32 cellular contexts compared by ENCODE assay signal in genomic region chr5:14114615-14115251, GRCh38. TPM values are rescaled to one million over a fixed set of nuclear protein-coding genes. Genes with fewer than 3 reads are reported as not detected.
DNase-seq lines count a peak whose midpoint lies in the region; ATAC-seq and TF ChIP-seq lines count a peak whose summit lies in the region.
"Had no signal": no experiment of that assay in that cellular context is flagged by ENCODE, and none has a peak within 500 bp of the region (broad histone marks: within the 10 kb centered on the region; RNA-seq: fewer than 3 reads in every experiment).

No MANE protein-coding gene starts in this region.

- POLR2A ChIA-PET in HEK293 (lab: Yijun Ruan, JAX) (interaction anchor here (1.0 kb wide), 1 partner anchor 145 kb away, joined by 3 read pairs; no protein-coding TSS in a partner anchor), SK-N-SH (lab: Yijun Ruan, JAX) (no interaction called here)

- H3K4me2 ChIP-seq in SK-N-SH, result no peak overlapping the region

- no peaks in the 10 kb centered on the region for H3K9me2 ChIP-seq in SK-N-SH

- H3K27me3 ChIP-seq in SK-N-SH (ENCODE audit: insufficient read depth) (no peaks in the 10 kb centered on the region), foreskin keratinocyte (no peaks in the 10 kb centered on the region)
- H3K27me3 ChIP-seq: BE2C, sigmoid colon, SJSA1, stomach had no signal

- peak; percentile 9 for ATAC-seq in foreskin keratinocyte
- ATAC-seq: HepG2; naive thymus-derived CD8-positive, alpha-beta T cell; psoas muscle; T-cell had no signal

- TF ChIP-seq CTCF in HEK293 (tag by site-specific recombination; IDR thresholded peaks at IDR 0.05) (no peak), SK-N-SH (IDR thresholded peaks at IDR 0.05) (no peak), foreskin keratinocyte (conservative IDR thresholded peaks at IDR 0.05) (no peak), CD14-positive monocyte (IDR thresholded peaks at IDR 0.05) (no peak), chondrocyte (IDR thresholded peaks at IDR 0.05) (no peak)

- no peak overlapping the region for H3K9ac ChIP-seq in SK-N-SH

- intact Hi-C loops in CD14-positive monocyte (cut with micrococcal nuclease), result no loop called here

- H3K9me3 ChIP-seq in HEK293 (ENCODE audit: control insufficient read depth, insufficient read depth, low read depth, low read length) (no peaks in the 10 kb centered on the region), SK-N-SH (no peaks in the 10 kb centered on the region)
- H3K9me3 ChIP-seq: BE2C, psoas muscle, sigmoid colon, SJSA1, stomach had no signal

- no peak for TF ChIP-seq EP300 in SK-N-SH (IDR thresholded peaks at IDR 0.05; ENCODE audit: borderline replicate concordance in 1 of 2, low read depth in 1 of 2, low read length in 1 of 2)

- H3K9me3 Mint-ChIP-seq in CD14-positive monocyte, result no peaks in the 10 kb centered on the region
- H3K9me3 Mint-ChIP-seq in chondrocyte (ENCODE audit: low read depth), result no peaks in the 10 kb centered on the region
- H3K9me3 Mint-ChIP-seq: activated CD4-positive, alpha-beta T cell treated with anti-CD3 and anti-CD28 coated beads, Interleukin-2, amount 10 ng/mL, durations not matched to agents 24 days and 14 days; naive thymus-derived CD8-positive, alpha-beta T cell; T-cell; WTC11 had no signal

- no peak overlapping the region for H3K4me3 ChIP-seq in HEK293 (ENCODE audit: low read depth, low read length)
- no peak overlapping the region for H3K4me3 ChIP-seq in SK-N-SH (ENCODE audit: low read depth in 2 of 2, low read length in 1 of 2)
- H3K4me3 ChIP-seq: psoas muscle, sigmoid colon, SJSA1, stomach had no signal

- H3K4me1 ChIP-seq in HEK293 (ENCODE audit: control insufficient read depth, insufficient read depth, low read length) (no peaks in the 10 kb centered on the region; the same call in 1 of the 2 replicates), SK-N-SH (ENCODE audit: control insufficient read depth in 1 of 2, insufficient read depth in 2 of 2, low read depth in 1 of 2, low read length in 1 of 2) (peaks cover 0 to 3% of the 10 kb centered on the region in 2 experiments; a peak in 1 of 4 replicates), foreskin keratinocyte (peaks cover 9% of the 10 kb centered on the region)
- H3K4me1 ChIP-seq: BE2C, psoas muscle, sigmoid colon had no signal

- CTCF ChIA-PET in HEK293 (lab: Yijun Ruan, JAX), result interaction anchor here (1.5 kb wide), 1 partner anchor 18 kb away, joined by 4 read pairs; no protein-coding TSS in a partner anchor
- CTCF ChIA-PET in SK-N-SH (lab: Yijun Ruan, JAX), result no interaction called here

- DNase-seq in EL (peak; percentile 75), SK-N-SH (no peak), foreskin keratinocyte (peak in 1 of 2 donors; percentile 45), CD14-positive monocyte (ENCODE audit: low spot score) (no peak), NCI-H345 (lab: John Stamatoyannopoulos, UW) (no peak), chondrocyte (ENCODE audit: low spot score) (no peak), cerebellar nuclear complex (lab: John Stamatoyannopoulos, UW) (no peak)
- DNase-seq: ACHN; activated CD4-positive, alpha-beta T cell treated with anti-CD3 and anti-CD28 coated beads, Interleukin-2, amount 10 ng/mL, durations not matched to agents 24 days and 14 days; activated CD8-positive, alpha-beta memory T cell treated with anti-CD3 and anti-CD28 coated beads for 24 hours; activated T-cell treated with anti-CD3 and anti-CD28 coated beads for 4 hours; amygdala; BE2C; DMS153; islet precursor cell; Karpas-422; MV-4-11; naive thymus-derived CD8-positive, alpha-beta T cell; NCI-H1436 treated with DMSO at 0.1 percent for 48 hours; NCI-H510A; psoas muscle; sigmoid colon; stimulated activated CD4-positive, alpha-beta T cell treated with anti-CD3 and anti-CD28 coated beads, Interleukin-12 subunit alpha, Interleukin-12 subunit beta, amount 100 ng/mL, for 4 hours; stimulated activated CD4-positive, alpha-beta T cell treated with anti-CD3 and anti-CD28 coated beads, Interleukin-4, amount 100 ng/mL, for 1 hour; stomach; T-cell had no signal

- H2AFZ ChIP-seq in SK-N-SH (ENCODE audit: low read depth), result 0 out of 2 replicates have a peak overlapping the region, but pooled peaks have one; percentile 9

- H3K27ac Mint-ChIP-seq in CD14-positive monocyte (no peak overlapping the region), chondrocyte (ENCODE audit: unreplicated experiment) (no peak overlapping the region)
- H3K27ac Mint-ChIP-seq: activated CD4-positive, alpha-beta T cell treated with anti-CD3 and anti-CD28 coated beads, Interleukin-2, amount 10 ng/mL, durations not matched to agents 24 days and 14 days; activated naive CD4-positive, alpha-beta T cell treated with anti-CD3 and anti-CD28 coated beads, Interleukin-2, amount 50 U/mL, for 24 hours; naive thymus-derived CD8-positive, alpha-beta T cell; T-cell; WTC11 had no signal

- peaks cover 0 to 9% (median 0%) of the 10 kb centered on the region in 3 donors for H3K27me3 Mint-ChIP-seq in CD14-positive monocyte (ENCODE audit: low read depth in 3 of 3)
- no peaks in the 10 kb centered on the region for H3K27me3 Mint-ChIP-seq in chondrocyte (ENCODE audit: low read depth)
- H3K27me3 Mint-ChIP-seq: activated CD4-positive, alpha-beta T cell treated with anti-CD3 and anti-CD28 coated beads, Interleukin-2, amount 10 ng/mL, durations not matched to agents 24 days and 14 days had no signal

- H3K4me1 Mint-ChIP-seq in CD14-positive monocyte (no peaks in the 10 kb centered on the region), chondrocyte (ENCODE audit: low read depth) (peaks cover 21% of the 10 kb centered on the region)
- H3K4me1 Mint-ChIP-seq: activated CD4-positive, alpha-beta T cell treated with anti-CD3 and anti-CD28 coated beads, Interleukin-2, amount 10 ng/mL, durations not matched to agents 24 days and 14 days; activated naive CD4-positive, alpha-beta T cell treated with anti-CD3 and anti-CD28 coated beads, Interleukin-2, amount 50 U/mL, for 24 hours; naive thymus-derived CD8-positive, alpha-beta T cell; T-cell had no signal

- H3K79me2 ChIP-seq in SK-N-SH (ENCODE audit: insufficient read depth), result no peaks in the 10 kb centered on the region

- no peak overlapping the region for H3K27ac ChIP-seq in HEK293 (ENCODE audit: extremely low read depth, low read depth, low read length)
- peak overlapping the region in 1 of 2 experiments; percentile 17; a peak in 1 of 4 replicates for H3K27ac ChIP-seq in SK-N-SH (ENCODE audit: low read depth in 2 of 2, low read length in 1 of 2)
- H3K27ac ChIP-seq in foreskin keratinocyte, result no peak overlapping the region
- H3K27ac ChIP-seq: psoas muscle, RWPE1, sigmoid colon, SJSA1, stomach had no signal

- no peak for TF ChIP-seq RAD21 in SK-N-SH (IDR thresholded peaks at IDR 0.05; ENCODE audit: low read length)

- 73% methylated on average over 4 of the region's 4 CpGs for WGBS in SK-N-SH (ENCODE audit: low lambda C conversion rate)

- H3F3A ChIP-seq in SK-N-SH (replicated peaks; ENCODE audit: insufficient read depth), result peaks cover 9% of the 10 kb centered on the region

- H3K4me3 Mint-ChIP-seq in CD14-positive monocyte (no peak overlapping the region), chondrocyte (ENCODE audit: unreplicated experiment) (no peak overlapping the region)
- H3K4me3 Mint-ChIP-seq: activated CD4-positive, alpha-beta T cell treated with anti-CD3 and anti-CD28 coated beads, Interleukin-2, amount 10 ng/mL, durations not matched to agents 24 days and 14 days; activated naive CD4-positive, alpha-beta T cell treated with anti-CD3 and anti-CD28 coated beads, Interleukin-2, amount 50 U/mL, for 24 hours; naive thymus-derived CD8-positive, alpha-beta T cell; T-cell; WTC11 had no signal

- H3K36me3 ChIP-seq in HEK293 (ENCODE audit: control insufficient read depth in 2 of 2, insufficient read depth in 1 of 2, low read length in 2 of 2), result no peaks in the 10 kb centered on the region
- H3K36me3 ChIP-seq in SK-N-SH (replicated peaks in 1 of 2; ENCODE audit: control insufficient read depth in 1 of 2, insufficient read depth in 2 of 2, low read length in 1 of 2), result no peaks in the 10 kb centered on the region
- H3K36me3 ChIP-seq: BE2C, sigmoid colon, SJSA1, stomach had no signal

- no peaks in the 10 kb centered on the region for H4K20me1 ChIP-seq in SK-N-SH (ENCODE audit: insufficient read depth)

- H3K36me3 Mint-ChIP-seq in CD14-positive monocyte, result no peaks in the 10 kb centered on the region
- no peaks in the 10 kb centered on the region for H3K36me3 Mint-ChIP-seq in chondrocyte (ENCODE audit: low read depth)
- H3K36me3 Mint-ChIP-seq: activated naive CD4-positive, alpha-beta T cell treated with anti-CD3 and anti-CD28 coated beads, Interleukin-2, amount 50 U/mL, for 24 hours; naive thymus-derived CD8-positive, alpha-beta T cell; T-cell; WTC11 had no signal

TF ChIP-seq in HEK293, 187 proteins besides CTCF, POLR2A, EP300 and RAD21 (continues in another document):
- no peak for TF ChIP-seq ZNF366 (tag by site-specific recombination; conservative IDR thresholded peaks at IDR 0.05)
- no peak for TF ChIP-seq ZBTB8A (tag by site-specific recombination; IDR thresholded peaks at IDR 0.05)
- TF ChIP-seq ZBTB1 (tag by site-specific recombination; IDR thresholded peaks at IDR 0.05), result no peak

TF ChIP-seq in SK-N-SH, 30 proteins besides CTCF, POLR2A, EP300 and RAD21:
- TF ChIP-seq TAF1 (IDR thresholded peaks at IDR 0.05; ENCODE audit: borderline replicate concordance, low read depth, low read length) (no peak), POLR2AphosphoS5 (IDR thresholded peaks at IDR 0.05; ENCODE audit: low read depth, low read length) (no peak), RXRA (IDR thresholded peaks at IDR 0.05; ENCODE audit: borderline replicate concordance, low read depth) (no peak), MAX (IDR thresholded peaks at IDR 0.05; ENCODE audit: low read depth) (no peak), TCF12 (IDR thresholded peaks at IDR 0.05) (no peak), GATA2 (CRISPR knock-in tag; IDR thresholded peaks at IDR 0.05) (no peak), ELF1 (IDR thresholded peaks at IDR 0.05) (no peak), SIN3A (IDR thresholded peaks at IDR 0.05; ENCODE audit: borderline replicate concordance, low read depth, low read length) (no peak), NFIC (IDR thresholded peaks at IDR 0.05; ENCODE audit: borderline replicate concordance) (no peak)

RNA-seq across cellular contexts. Expression of gene TRIO, which starts 28.4 kb away (rescaled TPM):
- 225 and 229 TPM in 2 replicates for polyA plus RNA-seq in SK-N-SH (2012; rRNA removed)
- 101 and 117 TPM in 2 replicates for polyA plus RNA-seq in SK-N-SH (2012; cell fraction: cytosol; rRNA removed)
- polyA plus RNA-seq in SK-N-SH (2012; cell fraction: nucleus; rRNA removed), result 1,118 and 1,202 TPM in 2 replicates
- 73.7 and 95.9 TPM in 2 replicates for total RNA-seq in foreskin keratinocyte
- polyA plus RNA-seq in foreskin keratinocyte, result 18.1 and 18.4 TPM in 2 replicates
- polyA plus RNA-seq in CD14-positive monocyte, result 1 to 10 TPM; 1.7 to 2.1 TPM
- 200 to 271 TPM (median 217 TPM) in 3 replicates for total RNA-seq in chondrocyte
